8 cellular contexts compared by ENCODE assay signal in genomic region chr1:234726359-234726836, GRCh38.
A peak's percentile ranks its signal among the peaks of the same experiment; 100 is the strongest.
DNase-seq lines count a peak whose midpoint lies in the region; TF ChIP-seq lines count a peak whose summit lies in the region.

No MANE protein-coding gene starts in this region.

- peak overlapping the region; percentile 19 for H3K4me2 ChIP-seq in MM.1S (ENCODE audit: low read depth, low read length)

- no peaks in the 10 kb centered on the region for H3K36me3 ChIP-seq in MM.1S (replicated peaks; ENCODE audit: insufficient read depth, low read length)
- no peaks in the 10 kb centered on the region for H3K36me3 ChIP-seq in mucosa of rectum (ENCODE audit: control insufficient read depth in 2 of 2, insufficient read depth in 2 of 2, low read length in 2 of 2)

- H3K9me3 ChIP-seq in AG04450 (ENCODE audit: control insufficient read depth, insufficient read depth, low read length) = no peaks in the 10 kb centered on the region
- H3K9me3 ChIP-seq in MM.1S (replicated peaks; ENCODE audit: insufficient read depth, low read length) = no peaks in the 10 kb centered on the region
- no peaks in the 10 kb centered on the region for H3K9me3 ChIP-seq in mucosa of rectum (ENCODE audit: control insufficient read depth in 2 of 2, low read length in 2 of 2)

- 0 out of 2 replicates have a peak, but pooled peaks cover 3% of the 10 kb centered on the region for H3F3A ChIP-seq in MM.1S (ENCODE audit: insufficient read depth, low read length)

- CTCF ChIA-PET in AG04450 (lab: Charles Lee) = interaction anchor here (0.8 to 0.9 kb wide), 2 partner anchors 22 to 244 kb away, joined by 3 read pairs; no protein-coding TSS in a partner anchor

- H3K9ac ChIP-seq in MM.1S (ENCODE audit: low read length) (no peak overlapping the region), mucosa of rectum (ENCODE audit: low read depth in 1 of 2, low read length in 2 of 2) (peak overlapping the region in 1 of 2 donors; percentile 51)

- no peaks in the 10 kb centered on the region for H3K79me2 ChIP-seq in MM.1S (ENCODE audit: low read length)

- TF ChIP-seq CTCF in AG04450 (IDR thresholded peaks at IDR 0.05; ENCODE audit: low read depth, low read length) = no peak
- TF ChIP-seq CTCF in MM.1S (IDR thresholded peaks at IDR 0.05; ENCODE audit: low read length) = no peak

- H3K27ac ChIP-seq in AG04450 (ENCODE audit: low read depth, low read length) (peak overlapping the region; percentile 31), MM.1S (ENCODE audit: low read length) (no peak overlapping the region), mucosa of rectum (ENCODE audit: low read depth in 2 of 2, low read length in 2 of 2) (peak overlapping the region; percentile 98 to 100)

- H3K9me2 ChIP-seq in MM.1S (replicated peaks; ENCODE audit: insufficient read depth, low read length) = no peaks in the 10 kb centered on the region

- H3K4me1 ChIP-seq in MM.1S (ENCODE audit: low read length) (peaks cover 15% of the 10 kb centered on the region), mucosa of rectum (ENCODE audit: control insufficient read depth in 2 of 2, insufficient read depth in 2 of 2, low read length in 2 of 2) (peaks cover 58% of the 10 kb centered on the region in 2 donors)

- no peak overlapping the region for H2AFZ ChIP-seq in MM.1S (ENCODE audit: low read length)

- POLR2A ChIA-PET in AG04450 (lab: Yijun Ruan, JAX) = no interaction called here

- no peaks in the 10 kb centered on the region for H4K20me1 ChIP-seq in MM.1S (ENCODE audit: insufficient read depth, low read length)

- H3K27me3 ChIP-seq in AG04450 (ENCODE audit: control insufficient read depth, insufficient read depth, low read length) (no peaks in the 10 kb centered on the region), MM.1S (replicated peaks; ENCODE audit: insufficient read depth, low read length) (peaks cover 21% of the 10 kb centered on the region), mucosa of rectum (ENCODE audit: control insufficient read depth in 2 of 2, insufficient read depth in 2 of 2, low read length in 2 of 2) (no peaks in the 10 kb centered on the region)

- no peak overlapping the region for H3K4me3 ChIP-seq in AG04450 (ENCODE audit: low read depth, low read length)
- no peak overlapping the region for H3K4me3 ChIP-seq in MM.1S (ENCODE audit: low read length)
- no peak overlapping the region for H3K4me3 ChIP-seq in mucosa of rectum (ENCODE audit: low read length in 2 of 2)

- DNase-seq in AG04450 (ENCODE audit: low read depth, low spot score) (no peak), MM.1S (no peak), astrocyte of the hippocampus (ENCODE audit: low read depth, low spot score) (peak; percentile 39), medulla oblongata (ENCODE audit: extremely low spot score) (no peak), AG08396 (ENCODE audit: low spot score) (no peak), cerebellar cortex (ENCODE audit: low spot score) (no peak)
- DNase-seq in activated CD4-positive, CD25-positive, alpha-beta regulatory T cell treated with anti-CD3 and anti-CD28 coated beads, Interleukin-2, amount 50 U/mL, for 72 hours = no peak
